17 cellular contexts compared by ENCODE assay signal in genomic region chr1:21259316-21260076, GRCh38. TPM values are rescaled to one million over a fixed set of nuclear protein-coding genes. Genes with fewer than 3 reads are reported as not detected.
DNase-seq lines count a peak whose midpoint lies in the region; ATAC-seq and TF ChIP-seq lines count a peak whose summit lies in the region.
"Had no signal": no experiment of that assay in that cellular context is flagged by ENCODE, and none has a peak within 500 bp of the region (broad histone marks: within the 10 kb centered on the region; RNA-seq: fewer than 3 reads in every experiment).

No MANE protein-coding gene starts in this region.

- no peak for TF ChIP-seq CTCF in CD4-positive, alpha-beta T cell (IDR thresholded peaks at IDR 0.05)
- TF ChIP-seq CTCF in HFFc6 (IDR thresholded peaks at IDR 0.05) = no peak
- TF ChIP-seq CTCF in ascending aorta (IDR thresholded peaks at IDR 0.05) = no peak
- TF ChIP-seq CTCF in osteoblast (IDR thresholded peaks at IDR 0.05; ENCODE audit: extremely low read depth, low read depth, low read length) = no peak

- intact Hi-C loops in CD4-positive, alpha-beta T cell (cut with DNase I, micrococcal nuclease) = loop anchor here in 1 of 2 experiments (10.0 kb wide), 1 partner anchor 395 kb away; no protein-coding TSS in a partner anchor
- intact Hi-C loops in ascending aorta (cut with DNase I) = loop anchor here (10.0 kb wide), 1 partner anchor 655 kb away; no protein-coding TSS in a partner anchor

- H3K4me3 ChIP-seq in ascending aorta = no peak overlapping the region
- H3K4me3 ChIP-seq in osteoblast (ENCODE audit: insufficient read depth, low read length) = no peak overlapping the region
- H3K4me3 ChIP-seq: BLaER1 treated with 17β-estradiol and CSF1 and Interleukin-3, amounts not matched to agents 10 nM and 100 nM; SJCRH30; tibial nerve had no signal

- H3K36me3 ChIP-seq in ascending aorta (peaks cover 49 to 58% of the 10 kb centered on the region in 2 donors), osteoblast (ENCODE audit: insufficient read depth, low read length) (peaks cover 13% of the 10 kb centered on the region)

- H3K9me3 ChIP-seq in CD4-positive, alpha-beta T cell (ENCODE audit: control insufficient read depth, low read length) = no peaks in the 10 kb centered on the region
- no peaks in the 10 kb centered on the region for H3K9me3 ChIP-seq in ascending aorta
- H3K9me3 ChIP-seq in osteoblast (ENCODE audit: low read depth, low read length) = no peaks in the 10 kb centered on the region
- H3K9me3 ChIP-seq: BLaER1 treated with 17β-estradiol and CSF1 and Interleukin-3, amounts not matched to agents 10 nM and 100 nM; SJCRH30; tibial nerve had no signal

- POLR2A ChIA-PET in CD4-positive, alpha-beta T cell (lab: Charles Lee) = interaction anchor here (5.6 kb wide), 1 partner anchor 34 kb away, joined by 40 read pairs; no protein-coding TSS in a partner anchor

- no peaks in the 10 kb centered on the region for H3K79me2 ChIP-seq in osteoblast (ENCODE audit: insufficient read depth, low read length)

- H3K27me3 Mint-ChIP-seq in CD4-positive, alpha-beta T cell = no peaks in the 10 kb centered on the region
- peaks cover 4% of the 10 kb centered on the region; the same call in 1 of the 2 replicates for H3K27me3 Mint-ChIP-seq in HFFc6 (ENCODE audit: insufficient read depth)

- H3K4me1 ChIP-seq in ascending aorta = peaks cover 33 to 53% of the 10 kb centered on the region in 2 donors
- peaks cover 22% of the 10 kb centered on the region for H3K4me1 ChIP-seq in osteoblast (ENCODE audit: insufficient read depth, low read length)

- no peak overlapping the region for H2AFZ ChIP-seq in osteoblast (ENCODE audit: low read length)

- CTCF ChIA-PET in CD4-positive, alpha-beta T cell (lab: Charles Lee) = interaction anchor here (2.7 to 11.5 kb wide), 2 partner anchors 11 to 108 kb away, joined by 11 to 175 read pairs; no protein-coding TSS in a partner anchor

- H3K27me3 ChIP-seq in CD4-positive, alpha-beta T cell (ENCODE audit: control insufficient read depth, insufficient read depth, low read length) = no peaks in the 10 kb centered on the region
- no peaks in the 10 kb centered on the region for H3K27me3 ChIP-seq in ascending aorta
- no peaks in the 10 kb centered on the region for H3K27me3 ChIP-seq in osteoblast (ENCODE audit: insufficient read depth, low read length)
- H3K27me3 ChIP-seq: SJCRH30, tibial nerve had no signal

- no peak for ATAC-seq in CD4-positive, alpha-beta T cell (ENCODE audit: poor library complexity)
- no peak for ATAC-seq in GM18505 (IDR thresholded peaks at IDR 0.05; ENCODE audit: unreplicated experiment)
- ATAC-seq: activated CD4-positive, CD25-positive, alpha-beta regulatory T cell treated with anti-CD3 and anti-CD28 coated beads, Interleukin-2, amount 50 U/mL, for 24 hours had no signal

- peaks cover 93% of the 10 kb centered on the region for H3K36me3 Mint-ChIP-seq in CD4-positive, alpha-beta T cell (ENCODE audit: low read depth)
- H3K36me3 Mint-ChIP-seq in HFFc6 (ENCODE audit: low read depth) = peaks cover 27% of the 10 kb centered on the region

- H4K20me1 ChIP-seq in osteoblast (ENCODE audit: insufficient read depth, low read length) = no peaks in the 10 kb centered on the region

- TF ChIP-seq POLR2A in GM18505 (IDR thresholded peaks at IDR 0.05; ENCODE audit: borderline replicate concordance, extremely low read depth, insufficient read depth, insufficient read length) = no peak

- no peaks in the 10 kb centered on the region for H3K9me3 Mint-ChIP-seq in CD4-positive, alpha-beta T cell
- no peaks in the 10 kb centered on the region; the same call in 1 of the 2 replicates for H3K9me3 Mint-ChIP-seq in HFFc6
- H3K9me3 Mint-ChIP-seq: dendritic cell treated with granulocyte-macrophage colony-stimulating factor and Interleukin-4, amounts not matched to agents 40 ng/mL and 50 ng/mL, for 4 days; T-helper 2 cell treated with Interferon-gamma antibody and Interleukin-4, amounts not matched to agents 5 μg/mL and 100 μg/mL, for 36 hours had no signal

- H3K4me1 Mint-ChIP-seq in CD4-positive, alpha-beta T cell (ENCODE audit: low read depth) = peaks cover 43% of the 10 kb centered on the region
- peaks cover 38% of the 10 kb centered on the region for H3K4me1 Mint-ChIP-seq in HFFc6 (ENCODE audit: low read depth)

- no peak overlapping the region for H3K4me3 Mint-ChIP-seq in CD4-positive, alpha-beta T cell
- no peak overlapping the region for H3K4me3 Mint-ChIP-seq in HFFc6
- H3K4me3 Mint-ChIP-seq: dendritic cell treated with granulocyte-macrophage colony-stimulating factor and Interleukin-4, amounts not matched to agents 40 ng/mL and 50 ng/mL, for 4 days; T-helper 2 cell treated with Interferon-gamma antibody and Interleukin-4, amounts not matched to agents 5 μg/mL and 100 μg/mL, for 36 hours had no signal

- no peak overlapping the region for H3K27ac Mint-ChIP-seq in CD4-positive, alpha-beta T cell
- H3K27ac Mint-ChIP-seq in HFFc6 = peak overlapping the region; percentile 46
- H3K27ac Mint-ChIP-seq: dendritic cell treated with granulocyte-macrophage colony-stimulating factor and Interleukin-4, amounts not matched to agents 40 ng/mL and 50 ng/mL, for 4 days had no signal

- H3K27ac ChIP-seq in CD4-positive, alpha-beta T cell (ENCODE audit: low read depth, low read length) = peak overlapping the region; percentile 26
- H3K27ac ChIP-seq in ascending aorta = peak overlapping the region; percentile 97 to 98
- H3K27ac ChIP-seq in osteoblast (ENCODE audit: low read depth, low read length) = no peak overlapping the region
- H3K27ac ChIP-seq: SJCRH30 had no signal

- H3K4me2 ChIP-seq in osteoblast (ENCODE audit: insufficient read depth, low read length) = no peak overlapping the region

- DNase-seq in CD4-positive, alpha-beta T cell = no peak
- DNase-seq in HFFc6 (no peak), ascending aorta (ENCODE audit: low spot score in 2 of 2) (no peak), osteoblast (ENCODE audit: insufficient read length, low spot score, missing footprints) (peak; percentile 39), hepatic stellate cell (ENCODE audit: low spot score) (no peak), hippocampal formation (lab: John Stamatoyannopoulos, UW) (no peak)
- DNase-seq: DMS79 treated with DMSO at 0.1 percent for 48 hours, MV-4-11, NCI-H2029 treated with DMSO at 0.1 percent for 48 hours, NCI-H510A, SJCRH30 had no signal

RNA-seq across cellular contexts. Expression of gene ECE1, which starts 30.8 kb away (rescaled TPM):
- total RNA-seq in CD4-positive, alpha-beta T cell = 10 to 100 TPM; 62.0 to 63.6 TPM
- 100 to 1,000 TPM; 116 to 134 (median 124) TPM for total RNA-seq in HFFc6 (2021; fragmentation: NEBNext Ultra II Directional; extraction: Animal tissue kit (Norgen Biotek cat#: 25700))
- total RNA-seq in ascending aorta (336 TPM), osteoblast (32.6 and 34.8 TPM in 2 replicates)
